ENCODE assay signal across 9 cellular contexts in the genomic region with DNA sequence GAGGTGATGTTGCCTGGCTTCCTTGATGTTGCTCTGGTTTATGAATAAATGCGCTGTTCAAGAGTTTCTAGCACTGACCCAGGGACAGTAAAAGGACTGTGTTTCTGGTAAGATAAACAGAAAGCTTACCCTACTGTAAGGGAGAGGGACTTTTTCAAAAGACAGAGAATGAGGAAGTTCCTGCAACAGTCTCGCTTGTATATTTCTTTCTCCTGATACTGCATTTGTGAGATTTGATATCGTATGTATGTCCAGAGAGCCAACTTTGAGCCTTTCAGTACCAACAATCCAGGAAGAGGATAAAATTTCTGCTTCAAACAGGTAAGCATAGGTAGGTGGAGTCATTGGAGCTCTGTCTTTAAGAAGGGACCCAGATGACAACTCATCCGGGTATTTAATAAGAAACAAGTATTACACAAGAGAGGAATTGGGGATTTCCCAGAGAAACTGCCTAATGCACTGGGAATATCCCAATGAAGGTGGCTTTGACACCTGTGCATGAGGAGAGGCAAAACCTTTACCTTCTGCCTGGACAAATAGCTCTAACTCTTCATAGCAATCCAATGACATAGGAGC. TPM values are rescaled to one million over a fixed set of nuclear protein-coding genes. Genes with fewer than 3 reads are reported as not detected.
DNase-seq lines count a peak whose midpoint lies in the region; ATAC-seq lines count a peak whose summit lies in the region.
"Had no signal": no experiment of that assay in that cellular context is flagged by ENCODE, and none has a peak within 500 bp of the region (broad histone marks: within the 10 kb centered on the region; RNA-seq: fewer than 3 reads in every experiment).

No MANE protein-coding gene starts in this region.

- no peaks in the 10 kb centered on the region for H3K9me3 Mint-ChIP-seq in activated CD4-positive, alpha-beta memory T cell treated with anti-CD3 and anti-CD28 coated beads for 36 hours

- ATAC-seq in HG03045 (IDR thresholded peaks at IDR 0.05; ENCODE audit: unreplicated experiment) (peak; percentile 14), sciatic nerve (peak; percentile 48)

- POLR2A ChIA-PET in activated CD4-positive, alpha-beta memory T cell treated with anti-CD3 and anti-CD28 coated beads for 36 hours (lab: Charles Lee), result interaction anchor here (0.8 to 2.8 kb wide), 11 partner anchors 9 to 133 kb away, joined by 3 to 29 read pairs (median 4); a partner anchor contains a TSS

- intact Hi-C loops in activated CD4-positive, alpha-beta memory T cell treated with anti-CD3 and anti-CD28 coated beads for 36 hours (cut with micrococcal nuclease), result loop anchor here (5.0 to 10.0 kb wide), 3 partner anchors 277 to 823 kb away; a partner anchor contains a TSS
- intact Hi-C loops in sciatic nerve (cut with DNase I), result no loop called here

- peak overlapping the region; percentile 81 for H3K4me3 Mint-ChIP-seq in activated CD4-positive, alpha-beta memory T cell treated with anti-CD3 and anti-CD28 coated beads for 36 hours

- CTCF ChIA-PET in activated CD4-positive, alpha-beta memory T cell treated with anti-CD3 and anti-CD28 coated beads for 36 hours (lab: Charles Lee), result interaction anchor here (0.6 to 2.8 kb wide), 9 partner anchors 9 to 257 kb away, joined by 3 to 16 read pairs (median 3); a partner anchor contains a TSS

- no peak overlapping the region for H3K27ac ChIP-seq in substantia nigra (ENCODE audit: low read depth, low read length, poor library complexity, severe bottlenecking)
- H3K27ac ChIP-seq: 22Rv1 had no signal

- DNase-seq in DMS53 (lab: John Stamatoyannopoulos, UW), result peak; percentile 6
- DNase-seq in DMS53 treated with DMSO at 0.1 percent for 48 hours (lab: John Stamatoyannopoulos, UW; ENCODE audit: unreplicated experiment), result no peak
- DNase-seq in activated CD4-positive, alpha-beta memory T cell treated with anti-CD3 and anti-CD28 coated beads for 36 hours, result no peak
- no peak for DNase-seq in sciatic nerve (ENCODE audit: low spot score)
- no peak for DNase-seq in substantia nigra (lab: John Stamatoyannopoulos, UW)
- DNase-seq in NCI-H2196 (lab: John Stamatoyannopoulos, UW; ENCODE audit: unreplicated experiment), result no peak
- no peak for DNase-seq in ecto neural progenitor cell (ENCODE audit: low spot score)

- no peaks in the 10 kb centered on the region for H3K27me3 Mint-ChIP-seq in activated CD4-positive, alpha-beta memory T cell treated with anti-CD3 and anti-CD28 coated beads for 36 hours

- H3K36me3 Mint-ChIP-seq in activated CD4-positive, alpha-beta memory T cell treated with anti-CD3 and anti-CD28 coated beads for 36 hours, result peaks cover 3% of the 10 kb centered on the region

- peaks cover 70% of the 10 kb centered on the region for H3K4me1 Mint-ChIP-seq in activated CD4-positive, alpha-beta memory T cell treated with anti-CD3 and anti-CD28 coated beads for 36 hours (ENCODE audit: low read depth)

- H3K27ac Mint-ChIP-seq in activated CD4-positive, alpha-beta memory T cell treated with anti-CD3 and anti-CD28 coated beads for 36 hours, result peak overlapping the region; percentile 93

RNA-seq across cellular contexts. Expression of a gene that starts 0.8 kb away (rescaled TPM):
- total RNA-seq in activated CD4-positive, alpha-beta memory T cell treated with anti-CD3 and anti-CD28 coated beads for 36 hours, result 10 to 100 TPM; 23.6 TPM
- 3.5 TPM for total RNA-seq in sciatic nerve
